Comparison of ENCODE assay signal across 1 cellular context in genomic region chr16:58073086-58073485, GRCh38.
TF ChIP-seq lines count a peak whose summit lies in the region.

No MANE protein-coding gene starts in this region.

TF ChIP-seq in HEK293, 187 proteins besides CTCF, POLR2A, EP300 and RAD21 (continued from another document):
- TF ChIP-seq ZNF654 (tag by site-specific recombination; IDR thresholded peaks at IDR 0.05; ENCODE audit: low read depth) (peak; percentile 20; the same call in 1 of the 2 replicates), ZNF560 (tag by site-specific recombination; IDR thresholded peaks at IDR 0.05; ENCODE audit: borderline replicate concordance) (0 out of 2 replicates have a peak, but pooled peaks have one; percentile 42), ZNF664 (tag by site-specific recombination; IDR thresholded peaks at IDR 0.05) (peak; percentile 55; the same call in 1 of the 2 replicates), ZNF140 (tag by site-specific recombination; IDR thresholded peaks at IDR 0.05) (peak; percentile 74; the same call in 1 of the 2 replicates), ZNF510 (tag by site-specific recombination; IDR thresholded peaks at IDR 0.05; ENCODE audit: insufficient replicate concordance) (peak; percentile 65), ZNF518A (tag by site-specific recombination; conservative IDR thresholded peaks at IDR 0.05; ENCODE audit: low read depth) (peak; percentile 82), ZBTB8A (tag by site-specific recombination; IDR thresholded peaks at IDR 0.05) (peak; percentile 40), ZNF394 (tag by site-specific recombination; IDR thresholded peaks at IDR 0.05; ENCODE audit: borderline replicate concordance) (peak; percentile 91), ZNF558 (tag by site-specific recombination; IDR thresholded peaks at IDR 0.05) (0 out of 2 replicates have a peak, but pooled peaks have one; percentile 38), REST (tag by site-specific recombination; IDR thresholded peaks at IDR 0.05) (peak; percentile 65), ZNF623 (tag by site-specific recombination; IDR thresholded peaks at IDR 0.05) (peak; percentile 75)
